ENCODE assay signal across 28 cellular contexts in genomic region chr3:175893566-175893965, GRCh38.
"Had no signal": no experiment of that assay in that cellular context is flagged by ENCODE, and none has a peak within 500 bp of the region (broad histone marks: within the 10 kb centered on the region; RNA-seq: fewer than 3 reads in every experiment).

No MANE protein-coding gene starts in this region.

- ATAC-seq: activated CD4-positive, alpha-beta T cell treated with anti-CD3 and anti-CD28 coated beads for 36 hours; activated CD8-positive, alpha-beta memory T cell treated with anti-CD3 and anti-CD28 coated beads, Interleukin-2, amount 10 ng/mL, durations not matched to agents 7 days and 5 days; activated CD8-positive, alpha-beta T cell treated with anti-CD3 and anti-CD28 coated beads, Interleukin-2, amount 10 ng/mL, durations not matched to agents 7 days and 5 days; activated naive CD4-positive, alpha-beta T cell treated with anti-CD3 and anti-CD28 coated beads, Interleukin-2, amount 50 U/mL, for 72 hours; T-helper 17 cell had no signal

- H3K27ac ChIP-seq: ascending aorta, breast epithelium, cardiac muscle cell, colonic mucosa, epithelial cell of prostate, esophagus squamous epithelium had no signal

- H3K27me3 ChIP-seq: ascending aorta, breast epithelium, cardiac muscle cell, colonic mucosa, esophagus squamous epithelium had no signal

- DNase-seq: activated CD4-positive, alpha-beta memory T cell treated with anti-CD3 and anti-CD28 coated beads for 36 hours; activated CD4-positive, alpha-beta T cell treated with anti-CD3 and anti-CD28 coated beads for 36 hours; activated CD4-positive, alpha-beta T cell treated with anti-CD3 and anti-CD28 coated beads, Interleukin-2, amount 10 ng/mL, durations not matched to agents 24 days and 14 days; activated CD4-positive, CD25-positive, alpha-beta regulatory T cell; activated CD4-positive, CD25-positive, alpha-beta regulatory T cell treated with anti-CD3 and anti-CD28 coated beads, Interleukin-2, amount 50 U/mL, for 72 hours; activated CD8-positive, alpha-beta memory T cell treated with anti-CD3 and anti-CD28 coated beads, Interleukin-2, amount 10 ng/mL, durations not matched to agents 7 days and 5 days; activated CD8-positive, alpha-beta memory T cell treated with anti-CD3 and anti-CD28 coated beads, Interleukin-2, amount 50 U/mL, for 4 hours; activated CD8-positive, alpha-beta T cell treated with anti-CD3 and anti-CD28 coated beads, Interleukin-2, amount 10 ng/mL, durations not matched to agents 7 days and 5 days; activated gamma-delta T cell; activated naive CD4-positive, alpha-beta T cell; activated naive CD4-positive, alpha-beta T cell treated with anti-CD3 and anti-CD28 coated beads, Interleukin-2, amount 10 ng/mL, durations not matched to agents 7 days and 5 days; activated naive CD8-positive, alpha-beta T cell treated with anti-CD3 and anti-CD28 coated beads, Interleukin-2, amount 10 ng/mL, durations not matched to agents 7 days and 5 days; activated T-cell treated with anti-CD3 and anti-CD28 coated beads, Interleukin-2, amount 50 U/mL, for 1 hour; activated T-cell treated with anti-CD3 and anti-CD28 coated beads, Interleukin-2, amount 50 U/mL, for 48 hours; central memory CD4-positive, alpha-beta T cell; cerebellar nuclear complex; colonic mucosa; effector CD8-positive, alpha-beta T cell; esophagus squamous epithelium; foreskin melanocyte; T-helper 1 cell; T-helper 17 cell; T1000 had no signal

- H3K4me3 ChIP-seq: ascending aorta, breast epithelium, cardiac muscle cell, colonic mucosa, esophagus squamous epithelium had no signal

- H3K9me3 ChIP-seq: ascending aorta, breast epithelium, colonic mucosa, esophagus squamous epithelium had no signal

- H3K4me1 ChIP-seq: ascending aorta, breast epithelium, colonic mucosa, esophagus squamous epithelium had no signal

- H3K36me3 ChIP-seq: ascending aorta, breast epithelium, cardiac muscle cell, colonic mucosa, esophagus squamous epithelium had no signal
